ENCODE assay signal across 29 cellular contexts in the genomic region with DNA sequence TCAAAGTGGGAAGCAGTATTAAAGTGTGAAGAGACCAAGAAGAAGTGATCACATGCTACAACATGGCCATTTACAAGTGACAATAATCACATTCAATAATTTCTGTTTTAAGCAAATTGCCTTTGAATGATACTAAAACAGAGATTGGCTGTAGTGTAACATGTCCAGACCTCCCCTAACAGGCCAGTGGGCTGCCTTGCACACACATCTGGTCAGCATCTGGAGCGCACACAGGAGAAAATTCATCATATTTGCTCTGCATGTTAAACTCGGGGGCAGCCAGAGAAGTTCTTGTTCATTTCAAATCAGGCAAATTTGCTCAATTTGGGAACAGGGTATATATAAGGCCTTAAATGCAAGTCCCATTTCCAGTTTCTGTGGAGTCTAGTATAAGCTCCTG.
"Had no signal": no experiment of that assay in that cellular context is flagged by ENCODE, and none has a peak within 500 bp of the region (broad histone marks: within the 10 kb centered on the region; RNA-seq: fewer than 3 reads in every experiment).

No MANE protein-coding gene starts in this region.

- H3K27ac ChIP-seq: KMS-11, SJSA1, VCaP had no signal

- H3K9ac ChIP-seq: KMS-11 had no signal

- H3K9me3 ChIP-seq: SJSA1 had no signal

- H3K27me3 ChIP-seq: SJSA1 had no signal

- H3K4me1 ChIP-seq: SJSA1 had no signal

- H3K36me3 ChIP-seq: SJSA1 had no signal

- ATAC-seq: activated naive CD8-positive, alpha-beta T cell treated with anti-CD3 and anti-CD28 coated beads, Interleukin-2, amount 50 U/mL, for 24 hours had no signal

- H3K4me3 ChIP-seq: SJSA1 had no signal

- H3K4me2 ChIP-seq: KMS-11 had no signal

- DNase-seq: activated B cell treated with CpG ODN at 0.5 μM for 24 hours; activated CD4-positive, alpha-beta memory T cell treated with anti-CD3 and anti-CD28 coated beads for 36 hours; activated CD4-positive, alpha-beta T cell treated with anti-CD3 and anti-CD28 coated beads for 4 hours; activated CD4-positive, alpha-beta T cell treated with anti-CD3 and anti-CD28 coated beads, Interleukin-2, amount 50 U/mL, for 1 hour; activated CD4-positive, CD25-positive, alpha-beta regulatory T cell treated with anti-CD3 and anti-CD28 coated beads, Interleukin-2, amount 50 U/mL, for 72 hours; activated CD8-positive, alpha-beta memory T cell treated with anti-CD3 and anti-CD28 coated beads, Interleukin-2, amount 50 U/mL, for 4 hours; activated gamma-delta T cell treated with Interleukin-2 at 50 U/mL for 16 hours; activated naive CD4-positive, alpha-beta T cell treated with anti-CD3 and anti-CD28 coated beads, Interleukin-2, amount 10 ng/mL, durations not matched to agents 7 days and 5 days; activated naive CD8-positive, alpha-beta T cell treated with anti-CD3 and anti-CD28 coated beads, Interleukin-2, amount 50 U/mL, for 24 hours; activated T-cell treated with anti-CD3 and anti-CD28 coated beads for 4 hours; activated T-cell treated with anti-CD3 and anti-CD28 coated beads, Interleukin-2, amount 50 U/mL, for 4 hours; anterior cingulate cortex; MM.1S; MV-4-11; NCI-H1092; NCI-H1436 treated with DMSO at 0.1 percent for 48 hours; NCI-H1694 treated with DMSO at 0.1 percent for 48 hours; NCI-H2029; NCI-H345; NCI-H524 treated with DMSO at 0.1 percent for 48 hours; NK-92 treated with Interleukin-12 subunit alpha and Interleukin-12 subunit beta, amount 100 ng/mL, for 24 hours; SHP77 treated with DMSO at 0.1 percent for 48 hours; SW 1271; T-helper 1 cell; T-helper 2 cell; T-helper 9 cell had no signal
